ENCODE assay signal across 8 cellular contexts in genomic region chr15:83108266-83109219, GRCh38. TPM values are rescaled to one million over a fixed set of nuclear protein-coding genes. Genes with fewer than 3 reads are reported as not detected.
DNase-seq lines count a peak whose midpoint lies in the region; ATAC-seq, FAIRE-seq and TF ChIP-seq lines count a peak whose summit lies in the region.

No MANE protein-coding gene starts in this region.

- H3K4me1 Mint-ChIP-seq in natural killer cell = peaks cover 26 to 41% of the 10 kb centered on the region in 2 donors

- ATAC-seq in HG03066 (IDR thresholded peaks at IDR 0.05; ENCODE audit: low read depth, unreplicated experiment) = peak; percentile 48
- peak; percentile 82 to 90 (median 87) for ATAC-seq in natural killer cell

- CTCF ChIA-PET in AG04450 (lab: Charles Lee) (interaction anchor here (2.4 kb wide), 1 partner anchor 97 kb away, joined by 7 read pairs; the partner anchor contains the start of gene C15orf40), endothelial cell of umbilical vein (lab: Charles Lee) (interaction anchor here (0.6 to 1.3 kb wide), 5 partner anchors 16 to 459 kb away, joined by 3 to 9 read pairs (median 3); partner anchors contain the start of gene C15orf40)

- TF ChIP-seq POLR2A in endothelial cell of umbilical vein (IDR thresholded peaks at IDR 0.05; ENCODE audit: low read depth, low read length) = peak; percentile 60

- H3K9me3 Mint-ChIP-seq in natural killer cell = no peaks in the 10 kb centered on the region

- H3K9me3 ChIP-seq in AG04450 (ENCODE audit: control insufficient read depth, insufficient read depth, low read length) (no peaks in the 10 kb centered on the region; the same call in 1 of the 2 replicates), SJCRH30 (replicated peaks) (no peaks in the 10 kb centered on the region), endothelial cell of umbilical vein (replicated peaks; ENCODE audit: control insufficient read depth, insufficient read depth, low read length) (no peaks in the 10 kb centered on the region)

- no peaks in the 10 kb centered on the region for H3K36me3 ChIP-seq in SJCRH30
- peaks cover 0 to 3% of the 10 kb centered on the region in 2 experiments for H3K36me3 ChIP-seq in endothelial cell of umbilical vein (ENCODE audit: control insufficient read depth in 2 of 2, extremely low read depth in 1 of 2, insufficient read depth in 2 of 2, low read length in 2 of 2)

- H3K79me2 ChIP-seq in endothelial cell of umbilical vein (ENCODE audit: control insufficient read depth, insufficient read depth, low read length) = peaks cover 26% of the 10 kb centered on the region

- DNase-seq in AG04450 (ENCODE audit: low read depth, low spot score) = peak; percentile 29
- peak; percentile 25 for DNase-seq in GM18507 (ENCODE audit: extremely low spot score, insufficient read length, low read depth)
- DNase-seq in SJCRH30 = peak; percentile 77 to 82
- peak; percentile 90 for DNase-seq in endothelial cell of umbilical vein (ENCODE audit: low read depth, low spot score)
- peak; percentile 35 for DNase-seq in natural killer cell
- DNase-seq in T1000 (lab: John Stamatoyannopoulos, UW) = no peak
- DNase-seq in NCI-H146 (lab: John Stamatoyannopoulos, UW) = no peak

- H3K9me1 ChIP-seq in endothelial cell of umbilical vein (replicated peaks; ENCODE audit: control insufficient read depth, extremely low read depth, insufficient read depth, low read length) = no peaks in the 10 kb centered on the region

- H3K27me3 ChIP-seq in AG04450 (ENCODE audit: control insufficient read depth, insufficient read depth, low read length) (no peaks in the 10 kb centered on the region), SJCRH30 (no peaks in the 10 kb centered on the region), endothelial cell of umbilical vein (ENCODE audit: control insufficient read depth in 2 of 2, insufficient read depth in 2 of 2, low read length in 2 of 2) (no peaks in the 10 kb centered on the region)

- H3K9ac ChIP-seq in endothelial cell of umbilical vein (replicated peaks; ENCODE audit: extremely low read depth, insufficient read depth, low read length) = peak overlapping the region; percentile 94

- POLR2A ChIA-PET in AG04450 (lab: Yijun Ruan, JAX) = no interaction called here
- POLR2A ChIA-PET in endothelial cell of umbilical vein (lab: Charles Lee) = interaction anchor here (1.1 kb wide), 1 partner anchor 97 kb away, joined by 4 read pairs; the partner anchor contains the start of gene C15orf40

- peaks cover 0 to 8% of the 10 kb centered on the region in 2 donors for H3K27me3 Mint-ChIP-seq in natural killer cell (ENCODE audit: low read depth in 2 of 2)

- H3K4me1 ChIP-seq in SJCRH30 (peaks cover 3% of the 10 kb centered on the region; the same call in 1 of the 2 replicates), endothelial cell of umbilical vein (ENCODE audit: control insufficient read depth, extremely low read depth, insufficient read depth, low read length) (peaks cover 56% of the 10 kb centered on the region)

- no peaks in the 10 kb centered on the region for H3K36me3 Mint-ChIP-seq in natural killer cell

- peak overlapping the region; percentile 63 for H2AFZ ChIP-seq in endothelial cell of umbilical vein (ENCODE audit: low read depth, low read length)

- H3K4me2 ChIP-seq in endothelial cell of umbilical vein (ENCODE audit: insufficient read depth, low read length) = peak overlapping the region; percentile 77

- no peaks in the 10 kb centered on the region for H4K20me1 ChIP-seq in endothelial cell of umbilical vein (replicated peaks; ENCODE audit: control insufficient read depth, extremely low read depth, insufficient read depth, low read length)

- BruUV-seq in endothelial cell of umbilical vein (replicated peaks; lab: Mats Ljungman, UMichigan) = TSS peak; percentile 81

- dilution Hi-C loops in endothelial cell of umbilical vein (cut with MboI; ENCODE audit: extremely low pct_ligation_motif_present, low sequenced_read_pairs) = no loop called here

- intact Hi-C loops in endothelial cell of umbilical vein (cut with micrococcal nuclease) (loop anchor here (1.0 kb wide), 5 partner anchors 16 to 98 kb away; partner anchors contain the start of genes BTBD1 and C15orf40), natural killer cell (cut with micrococcal nuclease) (loop anchor here (5.0 kb wide), 1 partner anchor 96 kb away; the partner anchor contains the start of gene C15orf40)

- no peak for TF ChIP-seq CTCF in AG04450 (IDR thresholded peaks at IDR 0.05; ENCODE audit: low read depth, low read length)
- TF ChIP-seq CTCF in endothelial cell of umbilical vein (IDR thresholded peaks at IDR 0.05; ENCODE audit: extremely low read depth in 1 of 2, insufficient read depth in 1 of 2, low read depth in 1 of 2, low read length in 2 of 2) = no peak
- no peak for TF ChIP-seq CTCF in natural killer cell (IDR thresholded peaks at IDR 0.05)

- H3K4me3 ChIP-seq in AG04450 (ENCODE audit: low read depth, low read length) (peak overlapping the region; percentile 64), SJCRH30 (peak overlapping the region; percentile 64), endothelial cell of umbilical vein (replicated peaks in 1 of 3; ENCODE audit: insufficient read depth in 1 of 3, low read depth in 1 of 3, low read length in 3 of 3) (peak overlapping the region; percentile 55 to 77 (median 56))

- H3K27ac Mint-ChIP-seq in natural killer cell = peak overlapping the region; percentile 69 to 96

- peak; percentile 84 for FAIRE-seq in GM18507 (lab: Jason Lieb, UNC)
- FAIRE-seq in endothelial cell of umbilical vein (lab: Jason Lieb, UNC) = peak; percentile 98

- H3K27ac ChIP-seq in AG04450 (ENCODE audit: low read depth, low read length) = peak overlapping the region; percentile 47
- peak overlapping the region; percentile 5 for H3K27ac ChIP-seq in SJCRH30
- H3K27ac ChIP-seq in endothelial cell of umbilical vein (ENCODE audit: insufficient read depth, low read depth, low read length) = peak overlapping the region; percentile 95

- peak overlapping the region; percentile 97 for H3K4me3 Mint-ChIP-seq in natural killer cell

TF ChIP-seq in endothelial cell of umbilical vein, 7 proteins besides CTCF, POLR2A, EP300 and RAD21:
- TF ChIP-seq MYC (IDR thresholded peaks at IDR 0.05; ENCODE audit: low read depth, low read length) (peak; percentile 50), POLR2AphosphoS5 (IDR thresholded peaks at IDR 0.05; ENCODE audit: insufficient read depth, low read depth, low read length) (peak; percentile 79), GATA2 (IDR thresholded peaks at IDR 0.05; ENCODE audit: insufficient read depth, insufficient read length, low read depth, low read length) (no peak), EZH2 (IDR thresholded peaks at IDR 0.05; ENCODE audit: borderline replicate concordance, low read depth, low read length, severe bottlenecking) (no peak), FOS (IDR thresholded peaks at IDR 0.05; ENCODE audit: borderline replicate concordance, insufficient read depth, low read length) (no peak), MAX (IDR thresholded peaks at IDR 0.05; ENCODE audit: insufficient read depth, insufficient read length) (no peak), JUN (IDR thresholded peaks at IDR 0.05; ENCODE audit: borderline replicate concordance, insufficient read depth, insufficient read length, low read depth) (no peak)

RNA-seq across cellular contexts. Expression of gene TM6SF1, which starts 1.1 kb away (rescaled TPM):
- polyA plus RNA-seq in AG04450 (2011; rRNA removed) (11.5 and 15.1 TPM in 2 replicates), endothelial cell of umbilical vein (33.0 and 38.0 TPM in 2 replicates)
- polyA minus RNA-seq in AG04450 (2011; rRNA and poly(A)+ RNA removed) = 7.0 and 7.6 TPM in 2 replicates
- 4.1 and 5.4 TPM in 2 replicates for total RNA-seq in SJCRH30 (2014; rRNA removed; shearing (Covaris generic))
- total RNA-seq in endothelial cell of umbilical vein (26.5 and 26.8 TPM in 2 replicates), natural killer cell (10 to 100 TPM; 10.4 to 15.5 (median 12.6) TPM)
- polyA plus RNA-seq in endothelial cell of umbilical vein (2011; cell fraction: cytosol; rRNA removed) = 25.8 and 29.4 TPM in 2 replicates
- 35.0 and 41.6 TPM in 2 replicates for polyA plus RNA-seq in endothelial cell of umbilical vein (2011; cell fraction: nucleus; rRNA removed)
- polyA plus RNA-seq in endothelial cell of umbilical vein (2012) = 25.7 and 29.6 TPM in 2 replicates
- polyA minus RNA-seq in endothelial cell of umbilical vein = 33.7 and 43.8 TPM in 2 replicates
- polyA minus RNA-seq in endothelial cell of umbilical vein (2011; cell fraction: cytosol; rRNA and poly(A)+ RNA removed) = not detected
- polyA minus RNA-seq in endothelial cell of umbilical vein (2011; cell fraction: nucleus; rRNA and poly(A)+ RNA removed) = 25.5 and 26.6 TPM in 2 replicates

RNA-seq across cellular contexts. Expression of gene BTBD1, which starts 41.5 kb away (rescaled TPM):
- 89.8 and 113 TPM in 2 replicates for polyA plus RNA-seq in AG04450 (2011; rRNA removed)
- 47.3 and 67.8 TPM in 2 replicates for polyA minus RNA-seq in AG04450 (2011; rRNA and poly(A)+ RNA removed)
- total RNA-seq in SJCRH30 (2014; rRNA removed; shearing (Covaris generic)) = 76.5 and 83.7 TPM in 2 replicates
- 56.9 and 58.0 TPM in 2 replicates for total RNA-seq in endothelial cell of umbilical vein
- 28.0 and 30.8 TPM in 2 replicates for polyA plus RNA-seq in endothelial cell of umbilical vein
- 30.4 and 32.0 TPM in 2 replicates for polyA plus RNA-seq in endothelial cell of umbilical vein (2011; cell fraction: cytosol; rRNA removed)
- 24.7 and 30.5 TPM in 2 replicates for polyA plus RNA-seq in endothelial cell of umbilical vein (2011; cell fraction: nucleus; rRNA removed)
- 38.6 and 58.5 TPM in 2 replicates for polyA plus RNA-seq in endothelial cell of umbilical vein (2012)
- 51.7 and 56.0 TPM in 2 replicates for polyA minus RNA-seq in endothelial cell of umbilical vein
- polyA minus RNA-seq in endothelial cell of umbilical vein (2011; cell fraction: cytosol; rRNA and poly(A)+ RNA removed) = 87.7 TPM
- polyA minus RNA-seq in endothelial cell of umbilical vein (2011; cell fraction: nucleus; rRNA and poly(A)+ RNA removed) = 31.8 and 35.3 TPM in 2 replicates
- total RNA-seq in natural killer cell = 10 to 100 TPM; 42.5 to 54.4 (median 54.0) TPM

Comparison
In these comparisons a context has a peak if more than half of its experiments do, and no peak if none do; other contexts are left out.
1. DNase-seq: peak in AG04450 (single experiment), GM18507 (single experiment), SJCRH30 (2 of 2), endothelial cell of umbilical vein (single experiment) and natural killer cell (single experiment); none in T1000 (single experiment) and NCI-H146 (single experiment).
2. H3K27ac ChIP-seq: peak in every context shown above with its lines; median percentile 95 in endothelial cell of umbilical vein; 47 in AG04450; 5 in SJCRH30.
3. Peak in every context shown above with its lines, with median percentiles within 50 percentile points of each other: H3K4me3 ChIP-seq.